30 cellular contexts compared by ENCODE assay signal in genomic region chr7:154875297-154875696, GRCh38.
"Had no signal": no experiment of that assay in that cellular context is flagged by ENCODE, and none has a peak within 500 bp of the region (broad histone marks: within the 10 kb centered on the region; RNA-seq: fewer than 3 reads in every experiment).

No MANE protein-coding gene starts in this region.

- H3K36me3 ChIP-seq: adrenal gland, ascending aorta, brain microvascular endothelial cell, breast epithelium, cardiac muscle cell had no signal

- H3K27ac ChIP-seq: adrenal gland, ascending aorta, body of pancreas, brain microvascular endothelial cell, breast epithelium, cardiac muscle cell had no signal

- H3K9me3 ChIP-seq: adrenal gland, ascending aorta, body of pancreas, breast epithelium had no signal

- H3K4me3 ChIP-seq: adrenal gland, ascending aorta, body of pancreas, breast epithelium, cardiac muscle cell had no signal

- H3K4me1 ChIP-seq: ascending aorta, body of pancreas, breast epithelium had no signal

- H3K27me3 ChIP-seq: adrenal gland, ascending aorta, body of pancreas, brain microvascular endothelial cell, cardiac muscle cell had no signal

- DNase-seq: activated effector memory CD4-positive, alpha-beta T cell treated with anti-CD3 and anti-CD28 coated beads, Interleukin-2, amount 50 U/mL, for 16 hours; activated effector memory CD4-positive, alpha-beta T cell treated with Interleukin-2 at 50 U/mL for 16 hours; activated gamma-delta T cell; activated gamma-delta T cell treated with Interleukin-2 at 50 U/mL for 16 hours; activated naive CD4-positive, alpha-beta T cell; activated naive CD4-positive, alpha-beta T cell treated with anti-CD3 and anti-CD28 coated beads for 36 hours; activated naive CD4-positive, alpha-beta T cell treated with anti-CD3 and anti-CD28 coated beads, Interleukin-2, amount 10 ng/mL, durations not matched to agents 7 days and 5 days; activated naive CD4-positive, alpha-beta T cell treated with anti-CD3 and anti-CD28 coated beads, Interleukin-2, amount 50 U/mL, for 16 hours; activated naive CD4-positive, alpha-beta T cell treated with Interleukin-2 at 50 U/mL for 16 hours; activated naive CD8-positive, alpha-beta T cell treated with anti-CD3 and anti-CD28 coated beads for 36 hours; activated naive CD8-positive, alpha-beta T cell treated with anti-CD3 and anti-CD28 coated beads, Interleukin-2, amount 10 ng/mL, durations not matched to agents 7 days and 5 days; activated naive CD8-positive, alpha-beta T cell treated with anti-CD3 and anti-CD28 coated beads, Interleukin-2, amount 50 U/mL, for 24 hours; activated T-cell treated with anti-CD3 and anti-CD28 coated beads, Interleukin-2, amount 50 U/mL, for 1 hour; activated T-cell treated with anti-CD3 and anti-CD28 coated beads, Interleukin-2, amount 50 U/mL, for 24 hours; activated T-cell treated with anti-CD3 and anti-CD28 coated beads, Interleukin-2, amount 50 U/mL, for 4 hours; activated T-cell treated with anti-CD3 and anti-CD28 coated beads, Interleukin-2, amount 50 U/mL, for 48 hours; activated T-cell treated with anti-CD3 and anti-CD28 coated beads, Interleukin-2, amount 50 U/mL, for 72 hours; adrenal gland; amniotic stem cell; amygdala; anterior cingulate cortex; aorta; body of pancreas; brain microvascular endothelial cell; caudate nucleus; central memory CD4-positive, alpha-beta T cell; cerebellar nuclear complex had no signal
